9 cellular contexts compared by ENCODE assay signal in the genomic region with DNA sequence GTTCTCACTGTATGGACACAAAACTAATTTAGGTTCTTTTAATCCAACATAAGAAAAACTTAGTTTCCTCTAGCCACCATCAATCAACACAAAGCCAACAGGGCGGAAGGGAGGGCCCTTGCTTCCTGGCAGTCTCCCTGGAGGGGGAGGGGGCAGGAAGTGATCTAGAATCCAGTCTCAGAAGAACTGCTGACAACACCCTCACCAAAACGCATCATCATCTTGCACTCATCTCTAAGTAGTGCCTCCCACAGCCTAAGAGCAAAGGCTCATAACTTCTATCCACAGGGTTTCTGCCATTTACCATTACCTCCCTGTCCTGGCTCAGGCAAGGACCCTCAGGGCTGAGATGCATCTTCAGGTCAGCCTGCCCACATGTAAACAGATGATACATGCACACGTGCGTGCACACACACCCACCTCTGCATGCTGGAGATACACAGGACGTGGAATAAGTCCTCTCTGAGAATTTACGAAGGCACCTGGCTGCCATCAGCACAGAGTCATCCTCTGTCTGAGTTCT. TPM values are rescaled to one million over a fixed set of nuclear protein-coding genes. Genes with fewer than 3 reads are reported as not detected.
A peak's percentile ranks its signal among the peaks of the same experiment; 100 is the strongest.
DNase-seq lines count a peak whose midpoint lies in the region; ATAC-seq, FAIRE-seq and TF ChIP-seq lines count a peak whose summit lies in the region.
"Had no signal": no experiment of that assay in that cellular context is flagged by ENCODE, and none has a peak within 500 bp of the region (broad histone marks: within the 10 kb centered on the region; RNA-seq: fewer than 3 reads in every experiment).

No MANE protein-coding gene starts in this region.

- H3K9me3 ChIP-seq in left ventricle myocardium inferior (replicated peaks) (no peaks in the 10 kb centered on the region), left lung (no peaks in the 10 kb centered on the region)

- ATAC-seq in Right ventricle myocardium inferior (no peak), left lung (peak; percentile 40)
- ATAC-seq in activated T-helper 17 cell treated with anti-CD3 and anti-CD28 coated beads, Interleukin-2, amount 50 U/mL, for 72 hours (replicated peaks) = peak; percentile 97

- H3K4me3 Mint-ChIP-seq in activated T-helper 17 cell treated with anti-CD3 and anti-CD28 coated beads, Interleukin-2, amount 50 U/mL, for 72 hours = peak overlapping the region; percentile 80
- H3K4me3 Mint-ChIP-seq: memory B cell had no signal

- H3K27me3 ChIP-seq in left ventricle myocardium inferior (ENCODE audit: low read depth) (no peaks in the 10 kb centered on the region), left lung (no peaks in the 10 kb centered on the region)

- TF ChIP-seq CTCF in left ventricle myocardium inferior (IDR thresholded peaks at IDR 0.05; ENCODE audit: borderline replicate concordance) (no peak), left lung (IDR thresholded peaks at IDR 0.05) (no peak), D721Med (IDR thresholded peaks at IDR 0.05; ENCODE audit: insufficient read depth, missing control alignments) (no peak)

- H3K4me1 ChIP-seq in left ventricle myocardium inferior = peaks cover 61% of the 10 kb centered on the region
- peaks cover 5 to 48% of the 10 kb centered on the region in 2 donors for H3K4me1 ChIP-seq in left lung

- H3K36me3 ChIP-seq in left ventricle myocardium inferior (no peaks in the 10 kb centered on the region), left lung (no peaks in the 10 kb centered on the region)

- H3K27ac ChIP-seq in left ventricle myocardium inferior (replicated peaks) (peak overlapping the region; percentile 63), left lung (peak overlapping the region in 1 of 2 donors; percentile 51)

- intact Hi-C loops in left ventricle myocardium inferior (cut with micrococcal nuclease) = no loop called here
- intact Hi-C loops in Right ventricle myocardium inferior (cut with DNase I) = loop anchor here (10.0 kb wide), 1 partner anchor 137 kb away; no protein-coding TSS in a partner anchor
- intact Hi-C loops in left lung (cut with DNase I) = no loop called here

- no peak for FAIRE-seq in D721Med (lab: Jason Lieb, UNC)

- H3K27me3 Mint-ChIP-seq in activated T-helper 17 cell treated with anti-CD3 and anti-CD28 coated beads, Interleukin-2, amount 50 U/mL, for 72 hours = no peaks in the 10 kb centered on the region

- peak overlapping the region; percentile 91 for H3K27ac Mint-ChIP-seq in activated T-helper 17 cell treated with anti-CD3 and anti-CD28 coated beads, Interleukin-2, amount 50 U/mL, for 72 hours
- H3K27ac Mint-ChIP-seq: memory B cell had no signal

- peaks cover 5% of the 10 kb centered on the region for H3K9me3 Mint-ChIP-seq in activated T-helper 17 cell treated with anti-CD3 and anti-CD28 coated beads, Interleukin-2, amount 50 U/mL, for 72 hours
- H3K9me3 Mint-ChIP-seq: memory B cell had no signal

- peaks cover 70% of the 10 kb centered on the region for H3K4me1 Mint-ChIP-seq in activated T-helper 17 cell treated with anti-CD3 and anti-CD28 coated beads, Interleukin-2, amount 50 U/mL, for 72 hours

- no peaks in the 10 kb centered on the region for H3K36me3 Mint-ChIP-seq in activated T-helper 17 cell treated with anti-CD3 and anti-CD28 coated beads, Interleukin-2, amount 50 U/mL, for 72 hours (ENCODE audit: low read depth)

- DNase-seq in left ventricle myocardium inferior (no peak), Right ventricle myocardium inferior (ENCODE audit: missing footprints) (no peak), left lung (no peak), D721Med (ENCODE audit: insufficient read length, low spot score) (no peak), NCI-H1417 treated with DMSO at 0.1 percent for 48 hours (lab: John Stamatoyannopoulos, UW) (no peak), SIG-M5 (lab: John Stamatoyannopoulos, UW) (no peak), NCI-H187 treated with DMSO at 0.1 percent for 48 hours (lab: John Stamatoyannopoulos, UW) (no peak)

- no peak overlapping the region for H3K4me3 ChIP-seq in left ventricle myocardium inferior
- H3K4me3 ChIP-seq in left lung = no peak overlapping the region

RNA-seq across cellular contexts. Expression of a gene that starts 20.5 kb away (rescaled TPM):
- total RNA-seq in left ventricle myocardium inferior = 5.7 TPM
- 6.5 TPM for total RNA-seq in Right ventricle myocardium inferior
- total RNA-seq in activated T-helper 17 cell treated with anti-CD3 and anti-CD28 coated beads, Interleukin-2, amount 50 U/mL, for 72 hours = 10 to 100 TPM in 1 of 2 donors, 1 to 10 TPM in 1; 8.0 to 27.6 TPM
- 10 to 100 TPM in 1 of 2 donors, 1 to 10 TPM in 1; 9.8 to 15.6 TPM for total RNA-seq in left lung
